ENCODE assay signal across 20 cellular contexts in genomic region chr21:45413922-45414321, GRCh38. TPM values are rescaled to one million over a fixed set of nuclear protein-coding genes. Genes with fewer than 3 reads are reported as not detected.
DNase-seq lines count a peak whose midpoint lies in the region; ATAC-seq and TF ChIP-seq lines count a peak whose summit lies in the region.
"Had no signal": no experiment of that assay in that cellular context is flagged by ENCODE, and none has a peak within 500 bp of the region (broad histone marks: within the 10 kb centered on the region; RNA-seq: fewer than 3 reads in every experiment).

No MANE protein-coding gene starts in this region.

- TF ChIP-seq CTCF in ascending aorta (IDR thresholded peaks at IDR 0.05) (no peak), heart left ventricle (IDR thresholded peaks at IDR 0.05) (no peak), spleen (IDR thresholded peaks at IDR 0.05 in 8 of 11, conservative IDR thresholded peaks at IDR 0.05 in 3 of 11) (no peak)

- no peak overlapping the region for H3K4ac ChIP-seq in mesenchymal stem cell (ENCODE audit: low read depth in 1 of 2, low read length in 2 of 2)

- intact Hi-C loops in ascending aorta (cut with DNase I): no loop called here
- intact Hi-C loops in heart left ventricle (cut with DNase I): no loop called here
- intact Hi-C loops in spleen (cut with DNase I; ENCODE audit: low total_unique reads): no loop called here

- H2BK120ac ChIP-seq in mesenchymal stem cell (ENCODE audit: low read depth, low read length): no peak overlapping the region

- H4K8ac ChIP-seq in mesenchymal stem cell (ENCODE audit: low read length): peak overlapping the region; percentile 61

- 80 to 86% (median 84%) methylated on average over 7 of the region's 7 CpGs for WGBS in heart left ventricle, 4 donors
- WGBS in mesenchymal stem cell: 83% methylated on average over 6 of the region's 7 CpGs
- 77 to 86% (median 81%) methylated on average over 7 of the region's 7 CpGs for WGBS in spleen, 5 donors

- H3K36me3 ChIP-seq in ascending aorta: no peaks in the 10 kb centered on the region
- H3K36me3 ChIP-seq in heart left ventricle: no peaks in the 10 kb centered on the region
- H3K36me3 ChIP-seq in mesenchymal stem cell (ENCODE audit: control insufficient read depth in 1 of 2, insufficient read depth in 2 of 2, low read depth in 1 of 2, low read length in 2 of 2): peaks cover 0 to 83% of the 10 kb centered on the region in 2 experiments
- no peaks in the 10 kb centered on the region for H3K36me3 ChIP-seq in spleen
- H3K36me3 ChIP-seq: thoracic aorta, uterus had no signal

- DNase-seq in ascending aorta (ENCODE audit: low spot score in 2 of 2) (peak in 1 of 2 donors; percentile 62), heart left ventricle (peak in 4 of 5 donors; percentile 11 to 38 (median 16)), mesenchymal stem cell (no peak), spleen (peak; percentile 56)
- no peak for DNase-seq in activated CD4-positive, alpha-beta T cell treated with anti-CD3 and anti-CD28 coated beads for 48 hours
- DNase-seq in activated T-cell treated with anti-CD3 and anti-CD28 coated beads, Interleukin-2, amount 50 U/mL, for 48 hours: no peak
- DNase-seq: activated CD4-positive, alpha-beta memory T cell treated with anti-CD3 and anti-CD28 coated beads for 36 hours; foreskin fibroblast; H9; KG1; NCI-H1417; NCI-H2081; NCI-H2227 treated with DMSO at 0.1 percent for 48 hours; NCI-H69; stimulated activated naive CD4-positive, alpha-beta T cell; uterus had no signal

- H3K4me2 ChIP-seq in mesenchymal stem cell (ENCODE audit: low read length, poor library complexity, severe bottlenecking): no peak overlapping the region

- H3K27ac ChIP-seq in ascending aorta (peak overlapping the region; percentile 49 to 52), heart left ventricle (peak overlapping the region in 2 of 12 donors; percentile 5 to 97), mesenchymal stem cell (ENCODE audit: low read length, poor library complexity, severe bottlenecking) (no peak overlapping the region), spleen (peak overlapping the region in 4 of 8 donors; percentile 72 to 83 (median 82))

- H3K9me3 ChIP-seq in ascending aorta: no peaks in the 10 kb centered on the region
- no peaks in the 10 kb centered on the region for H3K9me3 ChIP-seq in heart left ventricle
- H3K9me3 ChIP-seq in mesenchymal stem cell (ENCODE audit: control insufficient read depth, low read length): no peaks in the 10 kb centered on the region
- H3K9me3 ChIP-seq in spleen: no peaks in the 10 kb centered on the region
- H3K9me3 ChIP-seq: thoracic aorta, uterus had no signal

- H3K4me3 ChIP-seq in ascending aorta (no peak overlapping the region), heart left ventricle (no peak overlapping the region), mesenchymal stem cell (ENCODE audit: insufficient read depth in 1 of 2, low read depth in 1 of 2, low read length in 2 of 2) (no peak overlapping the region), spleen (no peak overlapping the region)
- H3K4me3 ChIP-seq: thoracic aorta, uterus had no signal

- H3K23ac ChIP-seq in mesenchymal stem cell (ENCODE audit: low read length in 2 of 2): no peak overlapping the region

- H3K27me3 ChIP-seq in ascending aorta (no peaks in the 10 kb centered on the region), heart left ventricle (no peaks in the 10 kb centered on the region), mesenchymal stem cell (ENCODE audit: control insufficient read depth in 1 of 2, insufficient read depth in 1 of 2, low read length in 2 of 2) (no peaks in the 10 kb centered on the region), spleen (replicated peaks in 1 of 7) (peaks cover 0 to 20% (median 0%) of the 10 kb centered on the region in 7 donors)
- H3K27me3 ChIP-seq: uterus had no signal

- H2BK5ac ChIP-seq in mesenchymal stem cell (ENCODE audit: low read depth, low read length, poor library complexity, severe bottlenecking): no peak overlapping the region

- H2BK15ac ChIP-seq in mesenchymal stem cell (ENCODE audit: low read depth, poor library complexity, severe bottlenecking): no peak overlapping the region

- H3K9ac ChIP-seq in mesenchymal stem cell (ENCODE audit: low read length): no peak overlapping the region

- TF ChIP-seq POLR2A in heart left ventricle (IDR thresholded peaks at IDR 0.05) (no peak), spleen (IDR thresholded peaks at IDR 0.05) (no peak)

- H2BK12ac ChIP-seq in mesenchymal stem cell (ENCODE audit: low read length in 2 of 2): no peak overlapping the region

- H4K91ac ChIP-seq in mesenchymal stem cell (ENCODE audit: low read length): peak overlapping the region; percentile 14

- H3K4me1 ChIP-seq in ascending aorta (peaks cover 6 to 35% of the 10 kb centered on the region in 2 donors), heart left ventricle (peaks cover 0 to 72% (median 35%) of the 10 kb centered on the region in 12 donors), mesenchymal stem cell (ENCODE audit: control insufficient read depth, insufficient read depth, low read depth, low read length) (peaks cover 83% of the 10 kb centered on the region), spleen (peaks cover 0 to 50% (median 20%) of the 10 kb centered on the region in 6 donors)

- no peak for ATAC-seq in heart left ventricle
- ATAC-seq in HG02610 (IDR thresholded peaks at IDR 0.05; ENCODE audit: unreplicated experiment): no peak
- ATAC-seq: activated naive CD4-positive, alpha-beta T cell treated with anti-CD3 and anti-CD28 coated beads, Interleukin-2, amount 50 U/mL, for 72 hours; esophagus mucosa had no signal

- no peak overlapping the region for H3K14ac ChIP-seq in mesenchymal stem cell (ENCODE audit: low read length in 2 of 2)

- peak overlapping the region in 1 of 2 experiments; percentile 14 for H3K18ac ChIP-seq in mesenchymal stem cell (ENCODE audit: low read depth in 1 of 2, low read length in 2 of 2)

- H3K79me1 ChIP-seq in mesenchymal stem cell (replicated peaks; ENCODE audit: low read length, poor library complexity, severe bottlenecking): no peaks in the 10 kb centered on the region

- H2AK5ac ChIP-seq in mesenchymal stem cell (ENCODE audit: low read length, severe bottlenecking): no peak overlapping the region

- no peak overlapping the region for H2AFZ ChIP-seq in mesenchymal stem cell (ENCODE audit: low read depth, low read length)

RNA-seq across cellular contexts. Expression of gene COL18A1, which starts 9.0 kb away (rescaled TPM):
- total RNA-seq in ascending aorta (699 TPM), heart left ventricle (100 to 1,000 TPM in 2 of 9 donors, 10 to 100 TPM in 7; 31.7 to 109 (median 59.0) TPM), spleen (100 to 1,000 TPM in 3 of 7 donors, 10 to 100 TPM in 4; 71.8 to 208 (median 99.6) TPM)
- polyA plus RNA-seq in heart left ventricle (10 to 100 TPM; 38.9 to 65.6 TPM), spleen (10 to 100 TPM; 35.0 to 66.9 (median 60.0) TPM)
- 330 TPM for polyA plus RNA-seq in mesenchymal stem cell (2013, experiment 1 of 2)
- polyA plus RNA-seq in mesenchymal stem cell (2013, experiment 2 of 2): 322 TPM

Comparison
In these comparisons a context has a peak if more than half of its experiments do, and no peak if none do; other contexts are left out.
1. DNase-seq: peak in heart left ventricle (4 of 5) and spleen (single experiment); none in mesenchymal stem cell (single experiment), activated CD4-positive, alpha-beta T cell treated with anti-CD3 and anti-CD28 coated beads for 48 hours (single experiment) and activated T-cell treated with anti-CD3 and anti-CD28 coated beads, Interleukin-2, amount 50 U/mL, for 48 hours (0 of 2).